Comparison of ENCODE assay signal across 8 cellular contexts in the genomic region with DNA sequence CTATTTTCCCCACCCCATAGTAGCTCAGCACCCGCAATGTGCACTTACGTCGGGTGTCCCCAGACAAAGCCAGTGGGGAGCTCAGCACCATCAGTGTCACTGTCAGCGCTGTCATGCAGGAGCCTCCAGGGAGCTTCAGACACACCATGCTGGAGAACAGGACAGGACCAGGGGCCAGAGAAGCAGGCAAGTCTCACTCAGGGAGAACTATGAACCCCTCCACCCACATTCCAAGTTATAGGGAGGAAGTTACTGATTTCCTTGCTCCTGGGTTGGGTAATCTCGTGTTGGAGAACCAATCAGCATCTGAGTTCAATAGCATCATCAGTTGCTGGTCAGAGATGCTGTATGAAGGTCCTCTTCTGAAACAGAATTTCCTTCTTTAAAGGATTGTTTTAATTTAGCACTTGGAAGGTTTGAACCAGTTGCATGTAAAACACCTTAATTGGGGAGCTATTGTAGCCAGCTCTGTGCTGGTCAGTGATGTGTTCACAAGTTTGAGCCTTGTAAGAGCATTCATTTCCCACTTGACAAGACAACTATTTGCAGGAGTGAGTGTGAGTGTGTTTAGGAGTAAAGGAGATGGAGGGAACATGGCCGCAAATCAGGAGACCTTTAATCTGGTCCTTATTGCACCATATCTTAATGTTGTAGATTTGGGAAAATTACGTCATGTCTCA. TPM values are rescaled to one million over a fixed set of nuclear protein-coding genes. Genes with fewer than 3 reads are reported as not detected.
DNase-seq lines count a peak whose midpoint lies in the region; ATAC-seq, FAIRE-seq and TF ChIP-seq lines count a peak whose summit lies in the region.
"Not testable (repeated sequence)": the region's sequence is repeated elsewhere in the genome, so short reads cannot be mapped to it uniquely, and the experiment has no call there.

A gene (minus strand): TSS at position 254 of the 680 bp plus-strand sequence. CDS start 106 bp downstream, at position 148.

- POLR2A ChIA-PET in HCT116 (lab: Charles Lee): interaction anchor here (1.6 kb wide), 1 partner anchor 60 kb away, joined by 6 read pairs; a partner anchor contains a TSS

- not testable (repeated sequence) for TF ChIP-seq POLR2A in HCT116 (IDR thresholded peaks at IDR 0.05; ENCODE audit: borderline replicate concordance, extremely low read depth, insufficient read depth, insufficient read length)

- not testable (repeated sequence) for H3K36me3 ChIP-seq in HCT116 (ENCODE audit: control insufficient read depth in 1 of 2, insufficient read depth in 2 of 2, low read length in 2 of 2); mammary epithelial cell (ENCODE audit: insufficient read depth, low read length)

- not testable (repeated sequence) for H3K4me3 ChIP-seq in HCT116 (replicated peaks in 1 of 2; ENCODE audit: low read depth in 1 of 2, low read length in 2 of 2); mammary epithelial cell (replicated peaks in 1 of 3; ENCODE audit: insufficient read depth in 1 of 3, low read depth in 2 of 3, low read length in 3 of 3)

- H3K27ac ChIP-seq in HCT116 (ENCODE audit: low read depth, low read length); mammary epithelial cell (ENCODE audit: insufficient read depth, low read depth, low read length): not testable (repeated sequence)

- DNase-seq in AG08396 (ENCODE audit: low spot score) (peak; percentile 20), HCT116 (ENCODE audit: low read depth, low spot score) (peak; percentile 50), HTR-8/SVneo (ENCODE audit: insufficient read length, low spot score) (peak; percentile 28), mammary epithelial cell (peak; percentile 16), iPS DF 19.7 (ENCODE audit: low read depth, low spot score) (peak; percentile 42), retina (peak; percentile 12)

- 15% methylated on average over 4 of the region's 7 CpGs for WGBS in mammary epithelial cell (ENCODE audit: low coverage, missing lambda C conversion rate)

- CTCF ChIA-PET in HCT116 (lab: Charles Lee); mammary epithelial cell (lab: Charles Lee; ENCODE audit: low non-redundant PET): not testable (repeated sequence)

- H3K27me3 ChIP-seq in HCT116 (ENCODE audit: insufficient read depth, low read length); mammary epithelial cell (ENCODE audit: insufficient read depth, low read length): not testable (repeated sequence)

- not testable (repeated sequence) for H3K9ac ChIP-seq in HCT116 (ENCODE audit: low read length); mammary epithelial cell (ENCODE audit: insufficient read depth, low read length)

- H4K20me1 ChIP-seq in HCT116 (ENCODE audit: insufficient read depth); mammary epithelial cell (ENCODE audit: insufficient read depth, low read length): not testable (repeated sequence)

- H3K79me2 ChIP-seq in HCT116 (ENCODE audit: insufficient read depth, low read length); mammary epithelial cell (ENCODE audit: insufficient read depth, low read length): not testable (repeated sequence)

- TF ChIP-seq RAD21 in HCT116 (IDR thresholded peaks at IDR 0.05; ENCODE audit: low read depth): not testable (repeated sequence)

- H3K4me1 ChIP-seq in HCT116 (ENCODE audit: control insufficient read depth in 1 of 2, insufficient read depth in 2 of 2, low read length in 2 of 2); mammary epithelial cell (ENCODE audit: insufficient read depth, low read length): not testable (repeated sequence)

- in situ Hi-C loops in mammary epithelial cell (cut with MboI; ENCODE audit: low sequenced_read_pairs in 2 of 2): loop anchor here in 1 of 2 donors (10.0 kb wide), 1 partner anchor 65 kb away; no protein-coding TSS in a partner anchor

- not testable (repeated sequence) for H2AFZ ChIP-seq in HCT116 (ENCODE audit: low read depth, low read length, poor library complexity, severe bottlenecking); mammary epithelial cell (ENCODE audit: low read depth, low read length)

- RAD21 ChIA-PET in HCT116 (lab: Charles Lee; ENCODE audit: low non-redundant PET in 1 of 2, low total read pairs in 2 of 2, uncharacterized antibody in 2 of 2, unreplicated experiment in 2 of 2): not testable (repeated sequence)

- ATAC-seq in GM18520 (IDR thresholded peaks at IDR 0.05; ENCODE audit: unreplicated experiment) (peak; percentile 88), HCT116 (peak; percentile 100)
- peak; percentile 85 to 93 for ATAC-seq in activated CD4-positive, CD25-positive, alpha-beta regulatory T cell treated with anti-CD3 and anti-CD28 coated beads, Interleukin-2, amount 50 U/mL, for 24 hours

- BruUV-seq in HCT116 (replicated peaks; lab: Mats Ljungman, UMichigan); mammary epithelial cell (replicated peaks; lab: Mats Ljungman, UMichigan): not testable (repeated sequence)

- not testable (repeated sequence) for H3K9me3 ChIP-seq in HCT116 (ENCODE audit: control insufficient read depth in 1 of 2, insufficient read depth in 1 of 2, low read depth in 1 of 2, low read length in 2 of 2); mammary epithelial cell (replicated peaks; ENCODE audit: insufficient read depth, low read length)

- H3K4me2 ChIP-seq in HCT116 (ENCODE audit: low read length); mammary epithelial cell (ENCODE audit: insufficient read depth, low read depth, low read length): not testable (repeated sequence)

- intact Hi-C loops in HCT116 (cut with micrococcal nuclease): not testable (repeated sequence)
- intact Hi-C loops in mammary epithelial cell (cut with micrococcal nuclease): loop anchor here (2.0 kb wide), 1 partner anchor 61 kb away; no protein-coding TSS in a partner anchor

- not testable (repeated sequence) for H3K9me2 ChIP-seq in HCT116 (ENCODE audit: insufficient read depth)

- dilution Hi-C loops in mammary epithelial cell (cut with HindIII; ENCODE audit: low sequenced_read_pairs): loop anchor here (10.0 kb wide), 1 partner anchor 65 kb away; no protein-coding TSS in a partner anchor

- FAIRE-seq in HTR-8/SVneo (lab: Jason Lieb, UNC): peak; percentile 70

- not testable (repeated sequence) for TF ChIP-seq CTCF in HCT116 (IDR thresholded peaks at IDR 0.05 in 2 of 3, conservative IDR thresholded peaks at IDR 0.05 in 1 of 3; ENCODE audit: borderline replicate concordance in 1 of 3, insufficient read depth in 1 of 3, low read depth in 2 of 3, low read length in 2 of 3); mammary epithelial cell (conservative IDR thresholded peaks at IDR 0.05 in 1 of 2, IDR thresholded peaks at IDR 0.05 in 1 of 2; ENCODE audit: extremely low read depth in 1 of 2, insufficient read depth in 1 of 2, low read depth in 1 of 2, low read length in 2 of 2)

RNA-seq across cellular contexts. Expression of the gene that starts here (rescaled TPM):
- 2.7 TPM for total RNA-seq in HCT116 (2021; ENCODE audit: unreplicated experiment)
- polyA plus RNA-seq in HCT116 (2012): 2.6 and 3.1 TPM in 2 replicates
- total RNA-seq in mammary epithelial cell: under 1 TPM; 0.24 to 0.83 TPM
- 0.37 TPM for polyA plus RNA-seq in mammary epithelial cell
- not detected for polyA minus RNA-seq in mammary epithelial cell

Comparison
In these comparisons a context has a peak if more than half of its experiments do, and no peak if none do; other contexts are left out.
1. Peak in DNase-seq in mammary epithelial cell; RNA of the gene not detected or under 1 TPM.